Comparison of ENCODE assay signal across 24 cellular contexts in the genomic region with DNA sequence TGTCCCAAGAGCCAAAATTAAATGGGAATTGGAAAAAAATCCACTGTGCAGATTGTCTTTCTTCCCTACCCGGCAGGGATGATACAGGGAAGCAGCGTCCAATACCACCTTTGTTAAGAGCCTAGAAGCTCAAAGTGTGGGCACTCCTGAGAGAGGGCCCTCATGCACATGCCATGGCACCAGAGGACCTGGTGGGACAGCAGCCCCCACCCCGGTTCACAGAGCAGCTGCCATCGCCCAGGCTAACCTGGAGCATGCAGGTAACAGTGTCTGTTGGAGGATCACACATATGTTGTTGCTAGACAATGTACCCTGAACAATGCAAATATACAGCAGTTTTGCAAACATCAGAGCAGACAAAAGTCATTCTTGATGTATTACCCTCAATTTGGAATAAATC.
"Had no signal": no experiment of that assay in that cellular context is flagged by ENCODE, and none has a peak within 500 bp of the region (broad histone marks: within the 10 kb centered on the region; RNA-seq: fewer than 3 reads in every experiment).

No MANE protein-coding gene starts in this region.

- H3K79me2 ChIP-seq: hepatocyte had no signal

- H3K4me1 ChIP-seq: left ventricle myocardium inferior, right atrium auricular region, right lobe of liver, stomach, testis, thyroid gland, uterus had no signal

- H2AFZ ChIP-seq: hepatocyte had no signal

- DNase-seq: islet precursor cell; left ventricle myocardium inferior; midbrain; mucosa of descending colon; naive thymus-derived CD4-positive, alpha-beta T cell; nucleus accumbens; ovary; right lobe of liver; stimulated activated CD4-positive, alpha-beta T cell treated with anti-CD3 and anti-CD28 coated beads, Interleukin-12 subunit alpha, Interleukin-12 subunit beta, amount 100 ng/mL, for 4 hours; stimulated activated CD4-positive, alpha-beta T cell treated with anti-CD3 and anti-CD28 coated beads, Interleukin-15, amount 100 ng/mL, for 24 hours; stimulated activated CD4-positive, alpha-beta T cell treated with anti-CD3 and anti-CD28 coated beads, Interleukin-2, amount 100 ng/mL, for 24 hours; stimulated activated CD4-positive, alpha-beta T cell treated with anti-CD3 and anti-CD28 coated beads, Interleukin-4, amount 100 ng/mL, for 1 hour; stimulated activated naive B cell treated with anti-CD40 and anti-IgM and Interleukin-4, amounts not matched to agents 10 μg/mL and 1 μg/mL and 100 μg/mL, for 72 hours; stimulated activated naive CD8-positive, alpha-beta T cell treated with anti-CD3 and anti-CD28 coated beads, Interleukin-15, Interleukin-2, amounts not matched to agents 100 U/mL and 50 U/mL, for 24 hours; stomach; testis; thyroid gland; trophoblast cell; uterus had no signal

- H3K36me3 ChIP-seq: left ventricle myocardium inferior, ovary, right atrium auricular region, right lobe of liver, stomach, thyroid gland, uterus had no signal

- H3K4me3 ChIP-seq: hepatocyte, left ventricle myocardium inferior, lung, mucosa of descending colon, ovary, right atrium auricular region, right lobe of liver, skin epidermis, stomach, testis, thyroid gland, uterus had no signal

- H3K27ac ChIP-seq: hepatocyte, left ventricle myocardium inferior, ovary, right atrium auricular region, right lobe of liver, skin epidermis, stomach, testis, thyroid gland, uterus had no signal

- H3K9me3 ChIP-seq: left ventricle myocardium inferior, mucosa of descending colon, ovary, right atrium auricular region, right lobe of liver, stomach, testis, thyroid gland, uterus had no signal

- H3K4me2 ChIP-seq: hepatocyte had no signal

- ATAC-seq: mucosa of descending colon; naive thymus-derived CD4-positive, alpha-beta T cell; natural killer cell treated with Interleukin-12 subunit alpha and Interleukin-12 subunit beta and Interleukin-15 and Interleukin-18, amount 100 ng/mL, for 72 hours; right lobe of liver; stimulated activated naive B cell treated with anti-CD40 and anti-IgM and Interleukin-4, amounts not matched to agents 10 μg/mL and 1 μg/mL and 100 μg/mL, for 72 hours; stimulated activated naive CD8-positive, alpha-beta T cell treated with anti-CD3 and anti-CD28 coated beads, Interleukin-15, Interleukin-2, amounts not matched to agents 100 U/mL and 50 U/mL, for 24 hours had no signal

- H3K27me3 ChIP-seq: hepatocyte, ovary, right atrium auricular region, right lobe of liver, testis, thyroid gland, uterus had no signal
